8 cellular contexts compared by ENCODE assay signal in the genomic region with DNA sequence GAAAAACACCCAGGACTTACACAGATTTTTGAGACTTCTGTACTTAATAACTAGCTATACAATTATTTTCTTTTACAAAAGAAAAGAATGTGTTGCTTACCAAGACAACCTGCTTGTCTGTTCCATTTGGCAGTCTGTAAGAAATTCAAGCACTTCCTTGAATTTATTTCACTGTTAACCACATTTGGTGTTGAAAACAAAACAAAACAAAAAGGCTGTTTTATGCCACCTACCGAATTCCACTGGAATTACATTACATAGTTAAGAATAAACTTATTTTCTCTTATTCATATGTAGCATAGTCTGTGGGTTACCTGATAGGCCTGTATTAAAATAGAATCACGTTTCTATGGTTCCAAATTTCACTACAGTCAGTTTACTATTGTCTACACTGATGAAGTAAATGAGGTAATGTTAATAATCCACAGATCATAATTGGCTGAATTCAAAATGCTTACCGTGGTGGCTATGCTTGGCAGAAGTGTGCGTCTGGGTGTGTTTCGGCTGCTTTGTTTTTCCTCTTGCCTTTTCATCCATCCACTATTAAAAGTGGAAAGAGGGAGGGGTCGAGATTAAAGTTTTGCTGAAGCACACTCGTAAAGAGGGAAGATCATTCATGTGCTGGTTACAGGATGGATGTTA. TPM values are rescaled to one million over a fixed set of nuclear protein-coding genes. Genes with fewer than 3 reads are reported as not detected.
DNase-seq lines count a peak whose midpoint lies in the region; ATAC-seq and TF ChIP-seq lines count a peak whose summit lies in the region.

A gene with protein sequence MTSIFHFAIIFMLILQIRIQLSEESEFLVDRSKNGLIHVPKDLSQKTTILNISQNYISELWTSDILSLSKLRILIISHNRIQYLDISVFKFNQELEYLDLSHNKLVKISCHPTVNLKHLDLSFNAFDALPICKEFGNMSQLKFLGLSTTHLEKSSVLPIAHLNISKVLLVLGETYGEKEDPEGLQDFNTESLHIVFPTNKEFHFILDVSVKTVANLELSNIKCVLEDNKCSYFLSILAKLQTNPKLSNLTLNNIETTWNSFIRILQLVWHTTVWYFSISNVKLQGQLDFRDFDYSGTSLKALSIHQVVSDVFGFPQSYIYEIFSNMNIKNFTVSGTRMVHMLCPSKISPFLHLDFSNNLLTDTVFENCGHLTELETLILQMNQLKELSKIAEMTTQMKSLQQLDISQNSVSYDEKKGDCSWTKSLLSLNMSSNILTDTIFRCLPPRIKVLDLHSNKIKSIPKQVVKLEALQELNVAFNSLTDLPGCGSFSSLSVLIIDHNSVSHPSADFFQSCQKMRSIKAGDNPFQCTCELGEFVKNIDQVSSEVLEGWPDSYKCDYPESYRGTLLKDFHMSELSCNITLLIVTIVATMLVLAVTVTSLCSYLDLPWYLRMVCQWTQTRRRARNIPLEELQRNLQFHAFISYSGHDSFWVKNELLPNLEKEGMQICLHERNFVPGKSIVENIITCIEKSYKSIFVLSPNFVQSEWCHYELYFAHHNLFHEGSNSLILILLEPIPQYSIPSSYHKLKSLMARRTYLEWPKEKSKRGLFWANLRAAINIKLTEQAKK (minus strand): TSS at position 138 of the 642 bp plus-strand sequence. CDS start 5,960 bp downstream, outside the sequence.

- intact Hi-C loops in ascending aorta (cut with DNase I) (no loop called here), right cardiac atrium (cut with DNase I) (no loop called here)

- no peaks in the 10 kb centered on the region for H3K36me3 ChIP-seq in DND-41 (ENCODE audit: insufficient read depth, low read length)
- peaks cover 8 to 16% of the 10 kb centered on the region in 2 donors for H3K36me3 ChIP-seq in ascending aorta

- ATAC-seq in DND-41 (ENCODE audit: insufficient read depth, low read depth) (peak; percentile 49), GM21825 (IDR thresholded peaks at IDR 0.05; ENCODE audit: unreplicated experiment) (peak; percentile 26), right cardiac atrium (peak; percentile 53 to 63)

- H3K9ac ChIP-seq in DND-41 (ENCODE audit: low read depth, low read length), result no peak within 1 kb of the TSS

- no peaks in the 10 kb centered on the region for H4K20me1 ChIP-seq in DND-41 (ENCODE audit: insufficient read depth, low read length)

- no peaks in the 10 kb centered on the region for H3K27me3 ChIP-seq in DND-41 (ENCODE audit: insufficient read depth, low read length, poor library complexity)
- no peaks in the 10 kb centered on the region for H3K27me3 ChIP-seq in ascending aorta
- H3K27me3 ChIP-seq in right cardiac atrium (ENCODE audit: control insufficient read depth, insufficient read depth), result no peaks in the 10 kb centered on the region

- no peak within 1 kb of the TSS for H3K4me2 ChIP-seq in DND-41 (ENCODE audit: insufficient read depth, low read length)

- no peaks in the 10 kb centered on the region for H3K4me1 ChIP-seq in DND-41 (ENCODE audit: insufficient read depth, low read length)
- no peaks in the 10 kb centered on the region for H3K4me1 ChIP-seq in ascending aorta
- peaks cover 2% of the 10 kb centered on the region for H3K4me1 ChIP-seq in right cardiac atrium (ENCODE audit: control insufficient read depth, insufficient read depth, low read length)

- 27% methylated on average over 7 of the region's 7 CpGs for WGBS in right cardiac atrium

- no peaks in the 10 kb centered on the region for H3K79me2 ChIP-seq in DND-41 (ENCODE audit: insufficient read depth, low read length)

- H3K4me3 ChIP-seq in DND-41 (ENCODE audit: low read depth in 1 of 2, low read length in 2 of 2) (no peak within 1 kb of the TSS), ascending aorta (peak within 1 kb of the TSS; percentile 45 to 52), right cardiac atrium (ENCODE audit: low read length) (peak within 1 kb of the TSS; percentile 44), skeletal muscle cell (ENCODE audit: low read depth, low read length) (no peak within 1 kb of the TSS)

- peaks cover 13% of the 10 kb centered on the region for H3K9me3 ChIP-seq in DND-41 (ENCODE audit: insufficient read depth, low read length, severe bottlenecking)
- peaks cover 0 to 24% of the 10 kb centered on the region in 2 donors for H3K9me3 ChIP-seq in ascending aorta
- H3K9me3 ChIP-seq in right cardiac atrium (ENCODE audit: control insufficient read depth, low read length), result no peaks in the 10 kb centered on the region

- H2AFZ ChIP-seq in DND-41 (ENCODE audit: low read depth, low read length), result peak within 1 kb of the TSS; percentile 55

- TF ChIP-seq CTCF in DND-41 (IDR thresholded peaks at IDR 0.05; ENCODE audit: borderline replicate concordance, extremely low read depth, low read length, poor library complexity, severe bottlenecking) (peak; percentile 61), ascending aorta (IDR thresholded peaks at IDR 0.05) (peak; percentile 19 to 56 (median 54))

- H3K27ac ChIP-seq in DND-41 (ENCODE audit: low read length) (no peak within 1 kb of the TSS), ascending aorta (peak within 1 kb of the TSS; percentile 59 to 72), right cardiac atrium (ENCODE audit: low read length) (peak within 1 kb of the TSS; percentile 50)

- DNase-seq in DND-41, result no peak
- peak; percentile 37 for DNase-seq in NCI-H460 (ENCODE audit: extremely low read depth, low read depth)
- DNase-seq in ascending aorta (ENCODE audit: low spot score in 2 of 2), result no peak
- DNase-seq in right cardiac atrium, result no peak
- DNase-seq in skeletal muscle cell (ENCODE audit: low read depth), result peak; percentile 21
- DNase-seq in activated CD8-positive, alpha-beta memory T cell treated with anti-CD3 and anti-CD28 coated beads for 24 hours, result no peak
- no peak for DNase-seq in effector CD8-positive, alpha-beta T cell (lab: John Stamatoyannopoulos, UW)

RNA-seq across cellular contexts. Expression of the gene that starts here (rescaled TPM):
- total RNA-seq in NCI-H460 (2014; rRNA removed; shearing (Covaris generic)), result 2.9 and 3.6 TPM in 2 replicates
- polyA plus RNA-seq in NCI-H460 (2014; cell fraction: nucleus; rRNA removed), result 3.5 and 9.2 TPM in 2 replicates
- total RNA-seq in ascending aorta, result 1.1 TPM
- 1 to 10 TPM; 5.8 to 7.4 (median 6.6) TPM for total RNA-seq in right cardiac atrium
- polyA plus RNA-seq in right cardiac atrium, result 1.1 TPM

Comparison
In these comparisons a context has a peak if more than half of its experiments do, and no peak if none do; other contexts are left out.
1. DNase-seq: peak in NCI-H460 (single experiment) and skeletal muscle cell (single experiment); none in DND-41 (single experiment), ascending aorta (0 of 2), right cardiac atrium (0 of 3), activated CD8-positive, alpha-beta memory T cell treated with anti-CD3 and anti-CD28 coated beads for 24 hours (single experiment) and effector CD8-positive, alpha-beta T cell (single experiment).
2. H3K4me3 ChIP-seq: peak in ascending aorta (2 of 2) and right cardiac atrium (single experiment); none in DND-41 (0 of 2) and skeletal muscle cell (single experiment).
3. Peak in every context shown above with its lines, with median percentiles within 50 percentile points of each other: ATAC-seq.